In the genomic region with DNA sequence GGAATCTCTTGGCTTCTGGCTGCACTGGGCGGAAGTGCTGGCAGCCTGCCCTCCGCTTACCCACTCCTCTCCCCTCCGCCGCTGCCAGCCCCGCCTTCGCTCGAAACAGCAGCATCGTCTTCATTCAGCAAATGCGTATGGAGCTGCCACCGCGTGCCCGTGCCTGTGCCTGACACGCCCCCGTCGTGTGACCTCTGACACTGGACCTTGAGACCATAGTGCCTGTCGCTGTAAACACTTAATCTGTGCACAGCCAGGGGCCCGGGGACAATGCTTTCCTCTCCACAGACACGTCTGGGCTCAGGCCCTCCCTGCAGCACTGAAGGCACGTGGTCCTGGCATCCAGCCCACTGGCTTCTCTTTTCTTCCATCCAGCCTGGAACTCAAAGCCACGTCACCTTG, we compare ENCODE assay signal across 1 cellular context.
TF ChIP-seq lines count a peak whose summit lies in the region.

No MANE protein-coding gene starts in this region.

TF ChIP-seq in HepG2, 621 proteins besides CTCF, POLR2A, EP300 and RAD21 (continued from another document and continues in another):
- TF ChIP-seq ZNF136 (CRISPR knock-in tag; IDR thresholded peaks at IDR 0.05; ENCODE audit: low read depth) (no peak), POLR2G (IDR thresholded peaks at IDR 0.05; ENCODE audit: low read depth, low read length) (no peak), AKAP8 (CRISPR knock-in tag; IDR thresholded peaks at IDR 0.05) (no peak), SMARCE1 (IDR thresholded peaks at IDR 0.05; ENCODE audit: borderline replicate concordance) (no peak), HMG20A (CRISPR knock-in tag; IDR thresholded peaks at IDR 0.05; ENCODE audit: borderline replicate concordance) (no peak), ELF4 (CRISPR knock-in tag; IDR thresholded peaks at IDR 0.05; ENCODE audit: borderline replicate concordance) (no peak), ATM (IDR thresholded peaks at IDR 0.05; ENCODE audit: borderline replicate concordance) (no peak), ZNF839 (CRISPR knock-in tag; IDR thresholded peaks at IDR 0.05; ENCODE audit: borderline replicate concordance) (no peak), GABPB1 (CRISPR knock-in tag; IDR thresholded peaks at IDR 0.05) (peak; percentile 18; the same call in 1 of the 2 replicates), ZNF296 (CRISPR knock-in tag; conservative IDR thresholded peaks at IDR 0.05) (no peak), FOXM1 (CRISPR knock-in tag; IDR thresholded peaks at IDR 0.05) (no peak), ZNF326 (CRISPR knock-in tag; IDR thresholded peaks at IDR 0.05; ENCODE audit: borderline replicate concordance) (no peak), ZNF605 (CRISPR knock-in tag; IDR thresholded peaks at IDR 0.05) (0 out of 2 replicates have a peak, but pooled peaks have one; percentile 26), KMT2A (CRISPR knock-in tag; IDR thresholded peaks at IDR 0.05) (no peak), CREB1 (IDR thresholded peaks at IDR 0.05) (no peak), CREB1 (CRISPR knock-in tag; IDR thresholded peaks at IDR 0.05) (no peak), ISX (CRISPR knock-in tag; conservative IDR thresholded peaks at IDR 0.05) (no peak), ZNF75D (CRISPR knock-in tag; IDR thresholded peaks at IDR 0.05; ENCODE audit: borderline replicate concordance) (no peak), KLF6 (CRISPR knock-in tag; IDR thresholded peaks at IDR 0.05) (no peak), KMT2B (CRISPR knock-in tag; IDR thresholded peaks at IDR 0.05) (no peak), ZNF558 (CRISPR knock-in tag; IDR thresholded peaks at IDR 0.05; ENCODE audit: borderline replicate concordance) (no peak), DNMT3B (CRISPR knock-in tag; conservative IDR thresholded peaks at IDR 0.05) (no peak), NFIC (IDR thresholded peaks at IDR 0.05; ENCODE audit: low read length) (no peak), HNF4G (IDR thresholded peaks at IDR 0.05; ENCODE audit: borderline replicate concordance, low read depth, low read length) (no peak), HNF4G (CRISPR knock-in tag; IDR thresholded peaks at IDR 0.05; ENCODE audit: borderline replicate concordance, low read depth) (no peak), SOX13 (IDR thresholded peaks at IDR 0.05) (no peak), SOX13 (CRISPR knock-in tag; conservative IDR thresholded peaks at IDR 0.05 in 1 of 2, IDR thresholded peaks at IDR 0.05 in 1 of 2) (no peak)
- TF ChIP-seq, protein P1, sequence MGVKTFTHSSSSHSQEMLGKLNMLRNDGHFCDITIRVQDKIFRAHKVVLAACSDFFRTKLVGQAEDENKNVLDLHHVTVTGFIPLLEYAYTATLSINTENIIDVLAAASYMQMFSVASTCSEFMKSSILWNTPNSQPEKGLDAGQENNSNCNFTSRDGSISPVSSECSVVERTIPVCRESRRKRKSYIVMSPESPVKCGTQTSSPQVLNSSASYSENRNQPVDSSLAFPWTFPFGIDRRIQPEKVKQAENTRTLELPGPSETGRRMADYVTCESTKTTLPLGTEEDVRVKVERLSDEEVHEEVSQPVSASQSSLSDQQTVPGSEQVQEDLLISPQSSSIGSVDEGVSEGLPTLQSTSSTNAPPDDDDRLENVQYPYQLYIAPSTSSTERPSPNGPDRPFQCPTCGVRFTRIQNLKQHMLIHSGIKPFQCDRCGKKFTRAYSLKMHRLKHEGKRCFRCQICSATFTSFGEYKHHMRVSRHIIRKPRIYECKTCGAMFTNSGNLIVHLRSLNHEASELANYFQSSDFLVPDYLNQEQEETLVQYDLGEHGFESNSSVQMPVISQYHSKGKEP (CRISPR knock-in tag; IDR thresholded peaks at IDR 0.05) = no peak
- TF ChIP-seq, protein P2, sequence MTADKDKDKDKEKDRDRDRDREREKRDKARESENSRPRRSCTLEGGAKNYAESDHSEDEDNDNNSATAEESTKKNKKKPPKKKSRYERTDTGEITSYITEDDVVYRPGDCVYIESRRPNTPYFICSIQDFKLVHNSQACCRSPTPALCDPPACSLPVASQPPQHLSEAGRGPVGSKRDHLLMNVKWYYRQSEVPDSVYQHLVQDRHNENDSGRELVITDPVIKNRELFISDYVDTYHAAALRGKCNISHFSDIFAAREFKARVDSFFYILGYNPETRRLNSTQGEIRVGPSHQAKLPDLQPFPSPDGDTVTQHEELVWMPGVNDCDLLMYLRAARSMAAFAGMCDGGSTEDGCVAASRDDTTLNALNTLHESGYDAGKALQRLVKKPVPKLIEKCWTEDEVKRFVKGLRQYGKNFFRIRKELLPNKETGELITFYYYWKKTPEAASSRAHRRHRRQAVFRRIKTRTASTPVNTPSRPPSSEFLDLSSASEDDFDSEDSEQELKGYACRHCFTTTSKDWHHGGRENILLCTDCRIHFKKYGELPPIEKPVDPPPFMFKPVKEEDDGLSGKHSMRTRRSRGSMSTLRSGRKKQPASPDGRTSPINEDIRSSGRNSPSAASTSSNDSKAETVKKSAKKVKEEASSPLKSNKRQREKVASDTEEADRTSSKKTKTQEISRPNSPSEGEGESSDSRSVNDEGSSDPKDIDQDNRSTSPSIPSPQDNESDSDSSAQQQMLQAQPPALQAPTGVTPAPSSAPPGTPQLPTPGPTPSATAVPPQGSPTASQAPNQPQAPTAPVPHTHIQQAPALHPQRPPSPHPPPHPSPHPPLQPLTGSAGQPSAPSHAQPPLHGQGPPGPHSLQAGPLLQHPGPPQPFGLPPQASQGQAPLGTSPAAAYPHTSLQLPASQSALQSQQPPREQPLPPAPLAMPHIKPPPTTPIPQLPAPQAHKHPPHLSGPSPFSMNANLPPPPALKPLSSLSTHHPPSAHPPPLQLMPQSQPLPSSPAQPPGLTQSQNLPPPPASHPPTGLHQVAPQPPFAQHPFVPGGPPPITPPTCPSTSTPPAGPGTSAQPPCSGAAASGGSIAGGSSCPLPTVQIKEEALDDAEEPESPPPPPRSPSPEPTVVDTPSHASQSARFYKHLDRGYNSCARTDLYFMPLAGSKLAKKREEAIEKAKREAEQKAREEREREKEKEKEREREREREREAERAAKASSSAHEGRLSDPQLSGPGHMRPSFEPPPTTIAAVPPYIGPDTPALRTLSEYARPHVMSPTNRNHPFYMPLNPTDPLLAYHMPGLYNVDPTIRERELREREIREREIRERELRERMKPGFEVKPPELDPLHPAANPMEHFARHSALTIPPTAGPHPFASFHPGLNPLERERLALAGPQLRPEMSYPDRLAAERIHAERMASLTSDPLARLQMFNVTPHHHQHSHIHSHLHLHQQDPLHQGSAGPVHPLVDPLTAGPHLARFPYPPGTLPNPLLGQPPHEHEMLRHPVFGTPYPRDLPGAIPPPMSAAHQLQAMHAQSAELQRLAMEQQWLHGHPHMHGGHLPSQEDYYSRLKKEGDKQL (CRISPR knock-in tag; IDR thresholded peaks at IDR 0.05; ENCODE audit: low read depth) = no peak
- TF ChIP-seq, protein P3, sequence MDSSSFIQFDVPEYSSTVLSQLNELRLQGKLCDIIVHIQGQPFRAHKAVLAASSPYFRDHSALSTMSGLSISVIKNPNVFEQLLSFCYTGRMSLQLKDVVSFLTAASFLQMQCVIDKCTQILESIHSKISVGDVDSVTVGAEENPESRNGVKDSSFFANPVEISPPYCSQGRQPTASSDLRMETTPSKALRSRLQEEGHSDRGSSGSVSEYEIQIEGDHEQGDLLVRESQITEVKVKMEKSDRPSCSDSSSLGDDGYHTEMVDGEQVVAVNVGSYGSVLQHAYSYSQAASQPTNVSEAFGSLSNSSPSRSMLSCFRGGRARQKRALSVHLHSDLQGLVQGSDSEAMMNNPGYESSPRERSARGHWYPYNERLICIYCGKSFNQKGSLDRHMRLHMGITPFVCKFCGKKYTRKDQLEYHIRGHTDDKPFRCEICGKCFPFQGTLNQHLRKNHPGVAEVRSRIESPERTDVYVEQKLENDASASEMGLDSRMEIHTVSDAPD (CRISPR knock-in tag; IDR thresholded peaks at IDR 0.05) = no peak
- TF ChIP-seq, protein P4, sequence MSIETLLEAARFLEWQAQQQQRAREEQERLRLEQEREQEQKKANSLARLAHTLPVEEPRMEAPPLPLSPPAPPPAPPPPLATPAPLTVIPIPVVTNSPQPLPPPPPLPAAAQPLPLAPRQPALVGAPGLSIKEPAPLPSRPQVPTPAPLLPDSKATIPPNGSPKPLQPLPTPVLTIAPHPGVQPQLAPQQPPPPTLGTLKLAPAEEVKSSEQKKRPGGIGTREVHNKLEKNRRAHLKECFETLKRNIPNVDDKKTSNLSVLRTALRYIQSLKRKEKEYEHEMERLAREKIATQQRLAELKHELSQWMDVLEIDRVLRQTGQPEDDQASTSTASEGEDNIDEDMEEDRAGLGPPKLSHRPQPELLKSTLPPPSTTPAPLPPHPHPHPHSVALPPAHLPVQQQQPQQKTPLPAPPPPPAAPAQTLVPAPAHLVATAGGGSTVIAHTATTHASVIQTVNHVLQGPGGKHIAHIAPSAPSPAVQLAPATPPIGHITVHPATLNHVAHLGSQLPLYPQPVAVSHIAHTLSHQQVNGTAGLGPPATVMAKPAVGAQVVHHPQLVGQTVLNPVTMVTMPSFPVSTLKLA (IDR thresholded peaks at IDR 0.05) = no peak
- TF ChIP-seq, protein P5, sequence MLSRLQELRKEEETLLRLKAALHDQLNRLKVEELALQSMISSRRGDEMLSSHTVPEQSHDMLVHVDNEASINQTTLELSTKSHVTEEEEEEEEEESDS (CRISPR knock-in tag; IDR thresholded peaks at IDR 0.05; ENCODE audit: borderline replicate concordance) = no peak
- TF ChIP-seq, protein P6, sequence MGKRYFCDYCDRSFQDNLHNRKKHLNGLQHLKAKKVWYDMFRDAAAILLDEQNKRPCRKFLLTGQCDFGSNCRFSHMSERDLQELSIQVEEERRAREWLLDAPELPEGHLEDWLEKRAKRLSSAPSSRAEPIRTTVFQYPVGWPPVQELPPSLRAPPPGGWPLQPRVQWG (CRISPR knock-in tag; IDR thresholded peaks at IDR 0.05; ENCODE audit: borderline replicate concordance, low read depth) = no peak
- TF ChIP-seq, protein P7, sequence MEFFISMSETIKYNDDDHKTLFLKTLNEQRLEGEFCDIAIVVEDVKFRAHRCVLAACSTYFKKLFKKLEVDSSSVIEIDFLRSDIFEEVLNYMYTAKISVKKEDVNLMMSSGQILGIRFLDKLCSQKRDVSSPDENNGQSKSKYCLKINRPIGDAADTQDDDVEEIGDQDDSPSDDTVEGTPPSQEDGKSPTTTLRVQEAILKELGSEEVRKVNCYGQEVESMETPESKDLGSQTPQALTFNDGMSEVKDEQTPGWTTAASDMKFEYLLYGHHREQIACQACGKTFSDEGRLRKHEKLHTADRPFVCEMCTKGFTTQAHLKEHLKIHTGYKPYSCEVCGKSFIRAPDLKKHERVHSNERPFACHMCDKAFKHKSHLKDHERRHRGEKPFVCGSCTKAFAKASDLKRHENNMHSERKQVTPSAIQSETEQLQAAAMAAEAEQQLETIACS (CRISPR knock-in tag; IDR thresholded peaks at IDR 0.05) = no peak
- TF ChIP-seq, protein P8, sequence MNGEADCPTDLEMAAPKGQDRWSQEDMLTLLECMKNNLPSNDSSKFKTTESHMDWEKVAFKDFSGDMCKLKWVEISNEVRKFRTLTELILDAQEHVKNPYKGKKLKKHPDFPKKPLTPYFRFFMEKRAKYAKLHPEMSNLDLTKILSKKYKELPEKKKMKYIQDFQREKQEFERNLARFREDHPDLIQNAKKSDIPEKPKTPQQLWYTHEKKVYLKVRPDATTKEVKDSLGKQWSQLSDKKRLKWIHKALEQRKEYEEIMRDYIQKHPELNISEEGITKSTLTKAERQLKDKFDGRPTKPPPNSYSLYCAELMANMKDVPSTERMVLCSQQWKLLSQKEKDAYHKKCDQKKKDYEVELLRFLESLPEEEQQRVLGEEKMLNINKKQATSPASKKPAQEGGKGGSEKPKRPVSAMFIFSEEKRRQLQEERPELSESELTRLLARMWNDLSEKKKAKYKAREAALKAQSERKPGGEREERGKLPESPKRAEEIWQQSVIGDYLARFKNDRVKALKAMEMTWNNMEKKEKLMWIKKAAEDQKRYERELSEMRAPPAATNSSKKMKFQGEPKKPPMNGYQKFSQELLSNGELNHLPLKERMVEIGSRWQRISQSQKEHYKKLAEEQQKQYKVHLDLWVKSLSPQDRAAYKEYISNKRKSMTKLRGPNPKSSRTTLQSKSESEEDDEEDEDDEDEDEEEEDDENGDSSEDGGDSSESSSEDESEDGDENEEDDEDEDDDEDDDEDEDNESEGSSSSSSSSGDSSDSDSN (CRISPR knock-in tag; IDR thresholded peaks at IDR 0.05) = no peak
- TF ChIP-seq, protein P9, sequence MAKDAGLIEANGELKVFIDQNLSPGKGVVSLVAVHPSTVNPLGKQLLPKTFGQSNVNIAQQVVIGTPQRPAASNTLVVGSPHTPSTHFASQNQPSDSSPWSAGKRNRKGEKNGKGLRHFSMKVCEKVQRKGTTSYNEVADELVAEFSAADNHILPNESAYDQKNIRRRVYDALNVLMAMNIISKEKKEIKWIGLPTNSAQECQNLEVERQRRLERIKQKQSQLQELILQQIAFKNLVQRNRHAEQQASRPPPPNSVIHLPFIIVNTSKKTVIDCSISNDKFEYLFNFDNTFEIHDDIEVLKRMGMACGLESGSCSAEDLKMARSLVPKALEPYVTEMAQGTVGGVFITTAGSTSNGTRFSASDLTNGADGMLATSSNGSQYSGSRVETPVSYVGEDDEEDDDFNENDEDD (CRISPR knock-in tag; IDR thresholded peaks at IDR 0.05; ENCODE audit: borderline replicate concordance) = peak; percentile 26; the same call in 1 of the 2 replicates
- TF ChIP-seq, protein P10, sequence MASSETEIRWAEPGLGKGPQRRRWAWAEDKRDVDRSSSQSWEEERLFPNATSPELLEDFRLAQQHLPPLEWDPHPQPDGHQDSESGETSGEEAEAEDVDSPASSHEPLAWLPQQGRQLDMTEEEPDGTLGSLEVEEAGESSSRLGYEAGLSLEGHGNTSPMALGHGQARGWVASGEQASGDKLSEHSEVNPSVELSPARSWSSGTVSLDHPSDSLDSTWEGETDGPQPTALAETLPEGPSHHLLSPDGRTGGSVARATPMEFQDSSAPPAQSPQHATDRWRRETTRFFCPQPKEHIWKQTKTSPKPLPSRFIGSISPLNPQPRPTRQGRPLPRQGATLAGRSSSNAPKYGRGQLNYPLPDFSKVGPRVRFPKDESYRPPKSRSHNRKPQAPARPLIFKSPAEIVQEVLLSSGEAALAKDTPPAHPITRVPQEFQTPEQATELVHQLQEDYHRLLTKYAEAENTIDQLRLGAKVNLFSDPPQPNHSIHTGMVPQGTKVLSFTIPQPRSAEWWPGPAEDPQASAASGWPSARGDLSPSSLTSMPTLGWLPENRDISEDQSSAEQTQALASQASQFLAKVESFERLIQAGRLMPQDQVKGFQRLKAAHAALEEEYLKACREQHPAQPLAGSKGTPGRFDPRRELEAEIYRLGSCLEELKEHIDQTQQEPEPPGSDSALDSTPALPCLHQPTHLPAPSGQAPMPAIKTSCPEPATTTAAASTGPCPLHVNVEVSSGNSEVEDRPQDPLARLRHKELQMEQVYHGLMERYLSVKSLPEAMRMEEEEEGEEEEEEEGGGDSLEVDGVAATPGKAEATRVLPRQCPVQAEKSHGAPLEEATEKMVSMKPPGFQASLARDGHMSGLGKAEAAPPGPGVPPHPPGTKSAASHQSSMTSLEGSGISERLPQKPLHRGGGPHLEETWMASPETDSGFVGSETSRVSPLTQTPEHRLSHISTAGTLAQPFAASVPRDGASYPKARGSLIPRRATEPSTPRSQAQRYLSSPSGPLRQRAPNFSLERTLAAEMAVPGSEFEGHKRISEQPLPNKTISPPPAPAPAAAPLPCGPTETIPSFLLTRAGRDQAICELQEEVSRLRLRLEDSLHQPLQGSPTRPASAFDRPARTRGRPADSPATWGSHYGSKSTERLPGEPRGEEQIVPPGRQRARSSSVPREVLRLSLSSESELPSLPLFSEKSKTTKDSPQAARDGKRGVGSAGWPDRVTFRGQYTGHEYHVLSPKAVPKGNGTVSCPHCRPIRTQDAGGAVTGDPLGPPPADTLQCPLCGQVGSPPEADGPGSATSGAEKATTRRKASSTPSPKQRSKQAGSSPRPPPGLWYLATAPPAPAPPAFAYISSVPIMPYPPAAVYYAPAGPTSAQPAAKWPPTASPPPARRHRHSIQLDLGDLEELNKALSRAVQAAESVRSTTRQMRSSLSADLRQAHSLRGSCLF (CRISPR knock-in tag; IDR thresholded peaks at IDR 0.05; ENCODE audit: borderline replicate concordance) = no peak
